8 cellular contexts compared by ENCODE assay signal in genomic region chr1:167454304-167454928, GRCh38.
A peak's percentile ranks its signal among the peaks of the same experiment; 100 is the strongest.
DNase-seq lines count a peak whose midpoint lies in the region; TF ChIP-seq lines count a peak whose summit lies in the region.

No MANE protein-coding gene starts in this region.

- H3K79me2 ChIP-seq in GM23248 (ENCODE audit: insufficient read depth), result no peaks in the 10 kb centered on the region

- H3K9me3 ChIP-seq in GM23248 (ENCODE audit: low read depth), result no peaks in the 10 kb centered on the region
- no peaks in the 10 kb centered on the region for H3K9me3 ChIP-seq in NT2/D1 (ENCODE audit: insufficient read depth, low read length)
- H3K9me3 ChIP-seq in ectodermal cell (ENCODE audit: control insufficient read depth, low read length), result no peaks in the 10 kb centered on the region
- H3K9me3 ChIP-seq in neutrophil, result no peaks in the 10 kb centered on the region

- H3K27ac ChIP-seq in GM23248 (no peak overlapping the region), ectodermal cell (ENCODE audit: insufficient read depth, low read depth, low read length, poor library complexity, severe bottlenecking) (no peak overlapping the region), neutrophil (no peak overlapping the region)

- H3K4me2 ChIP-seq in GM23248 (ENCODE audit: unreplicated experiment), result peak overlapping the region; percentile 83

- no peaks in the 10 kb centered on the region for H3K9me2 ChIP-seq in GM23248 (ENCODE audit: insufficient read depth)

- peaks cover 19% of the 10 kb centered on the region for H3K27me3 ChIP-seq in GM23248 (replicated peaks; ENCODE audit: insufficient read depth)
- peaks cover 33% of the 10 kb centered on the region for H3K27me3 ChIP-seq in NT2/D1 (ENCODE audit: insufficient read depth, insufficient read length)
- H3K27me3 ChIP-seq in ectodermal cell (ENCODE audit: control insufficient read depth, insufficient read depth, low read length, poor library complexity, severe bottlenecking), result peaks cover 35% of the 10 kb centered on the region
- peaks cover 55% of the 10 kb centered on the region for H3K27me3 ChIP-seq in neutrophil

- H3K36me3 ChIP-seq in GM23248 (ENCODE audit: low read depth) (no peaks in the 10 kb centered on the region), NT2/D1 (ENCODE audit: insufficient read depth, insufficient read length, low read length) (no peaks in the 10 kb centered on the region), ectodermal cell (ENCODE audit: control insufficient read depth, insufficient read depth, low read length) (no peaks in the 10 kb centered on the region), neutrophil (no peaks in the 10 kb centered on the region)

- no peaks in the 10 kb centered on the region for H3F3A ChIP-seq in GM23248 (ENCODE audit: insufficient read depth)

- no peaks in the 10 kb centered on the region for H4K20me1 ChIP-seq in GM23248 (ENCODE audit: insufficient read depth)

- H2AFZ ChIP-seq in GM23248, result peak overlapping the region; percentile 97

- in situ Hi-C loops in GM23248 (cut with MboI), result no loop called here

- 25 to 26% methylated on average over 21 of the region's 21 CpGs for WGBS in GM23248 (ENCODE audit: low coverage in 1 of 2, low lambda C conversion rate in 2 of 2, missing lambda C conversion rate in 2 of 2), 2 experiments
- WGBS in ectodermal cell, 2 experiments, result 22 to 26% methylated on average over 20 to 21 of the region's 21 CpGs

- no peak for TF ChIP-seq CTCF in neutrophil (IDR thresholded peaks at IDR 0.05)

- DNase-seq in GM23248, result no peak
- no peak for DNase-seq in NT2/D1 (ENCODE audit: low read depth, low spot score)
- no peak for DNase-seq in middle frontal gyrus (ENCODE audit: extremely low spot score, low spot score)
- no peak for DNase-seq in HT-29 (ENCODE audit: low spot score)
- DNase-seq in stimulated activated CD4-positive, alpha-beta T cell treated with anti-CD3 and anti-CD28 coated beads, Interleukin-15, amount 100 ng/mL, for 24 hours, result no peak
- no peak for DNase-seq in SW480 (ENCODE audit: low spot score)

- H3K9ac ChIP-seq in GM23248, result peak overlapping the region; percentile 66
- H3K9ac ChIP-seq in NT2/D1 (ENCODE audit: insufficient read length, low read depth), result peak overlapping the region; percentile 92

- H3K4me1 ChIP-seq in GM23248 (ENCODE audit: insufficient read depth), result no peaks in the 10 kb centered on the region
- peaks cover 10% of the 10 kb centered on the region for H3K4me1 ChIP-seq in NT2/D1 (ENCODE audit: insufficient read depth, insufficient read length)
- peaks cover 18% of the 10 kb centered on the region for H3K4me1 ChIP-seq in ectodermal cell (ENCODE audit: control insufficient read depth, insufficient read depth, low read length)
- peaks cover 16 to 19% of the 10 kb centered on the region in 2 experiments for H3K4me1 ChIP-seq in neutrophil (ENCODE audit: control insufficient read depth in 1 of 2, insufficient read depth in 1 of 2, low read depth in 1 of 2, low read length in 1 of 2)

- peak overlapping the region; percentile 78 for H3K4me3 ChIP-seq in GM23248
- peak overlapping the region; percentile 81 for H3K4me3 ChIP-seq in NT2/D1 (ENCODE audit: insufficient read length, low read depth)
- H3K4me3 ChIP-seq in ectodermal cell (ENCODE audit: insufficient read depth, low read depth, low read length), result peak overlapping the region; percentile 57
- H3K4me3 ChIP-seq in neutrophil (ENCODE audit: low read depth in 1 of 2, low read length in 1 of 2), result peak overlapping the region; percentile 51 to 72
